8 cellular contexts compared by ENCODE assay signal in the genomic region with DNA sequence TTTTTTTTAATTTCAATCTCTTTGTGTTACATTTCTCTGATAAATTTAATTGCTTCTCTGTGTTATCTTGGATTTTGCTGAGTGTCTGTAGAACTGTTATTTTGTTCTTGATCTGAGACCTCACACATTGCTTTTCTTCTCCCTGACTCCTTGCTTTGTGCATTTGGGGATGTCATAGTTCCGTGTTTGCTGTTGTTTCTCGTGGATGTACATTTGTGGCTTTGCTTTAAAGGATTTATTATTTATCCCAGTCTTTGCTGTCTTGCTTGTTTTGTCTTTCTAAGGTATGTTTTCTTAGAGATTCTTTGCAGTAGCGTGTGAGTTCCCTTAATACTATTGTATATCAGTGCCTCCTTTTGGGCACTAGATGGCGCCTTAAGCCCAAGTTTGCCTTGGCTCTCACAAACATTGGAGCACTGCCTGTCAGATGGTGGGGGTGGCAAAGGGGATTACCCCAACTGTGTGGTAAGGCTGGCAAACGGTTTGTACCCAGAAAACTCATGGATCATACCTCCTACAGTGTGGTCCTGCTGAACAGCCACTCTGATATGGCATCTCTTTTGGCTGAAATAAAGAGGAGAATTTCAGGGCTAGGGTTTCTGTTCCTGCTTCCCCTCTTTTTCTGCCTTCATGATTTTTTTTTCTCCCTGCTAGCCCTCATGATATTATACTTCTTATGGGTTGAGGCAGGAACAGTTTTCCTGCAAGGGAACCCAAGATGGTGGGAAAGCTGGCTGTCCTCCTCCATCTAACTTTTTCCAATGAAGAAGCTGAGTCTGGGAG.
DNase-seq lines count a peak whose midpoint lies in the region; ATAC-seq and TF ChIP-seq lines count a peak whose summit lies in the region.

No MANE protein-coding gene starts in this region.

- H4K20me1 ChIP-seq in Loucy (ENCODE audit: insufficient read depth, low read length, poor library complexity, severe bottlenecking) = no peaks in the 10 kb centered on the region
- H4K20me1 ChIP-seq in SK-N-SH (ENCODE audit: insufficient read depth) = no peaks in the 10 kb centered on the region

- WGBS in SK-N-SH (ENCODE audit: low lambda C conversion rate) = 3% methylated on average over 5 of the region's 5 CpGs

- ATAC-seq in Right ventricle myocardium superior (ENCODE audit: poor library complexity) = peak; percentile 90

- H3K27ac ChIP-seq in SK-N-SH (ENCODE audit: low read depth in 2 of 2, low read length in 1 of 2) = no peak overlapping the region

- H3F3A ChIP-seq in Loucy (ENCODE audit: low read depth) = no peaks in the 10 kb centered on the region
- no peaks in the 10 kb centered on the region for H3F3A ChIP-seq in SK-N-SH (replicated peaks; ENCODE audit: insufficient read depth)

- no peak for TF ChIP-seq EP300 in SK-N-SH (IDR thresholded peaks at IDR 0.05; ENCODE audit: borderline replicate concordance in 1 of 2, low read depth in 1 of 2, low read length in 1 of 2)

- H3K9me2 ChIP-seq in Loucy (replicated peaks; ENCODE audit: low read depth, low read length) = no peaks in the 10 kb centered on the region
- H3K9me2 ChIP-seq in SK-N-SH = no peaks in the 10 kb centered on the region

- no peaks in the 10 kb centered on the region for H3K9me3 ChIP-seq in Loucy (ENCODE audit: insufficient read depth, low read depth, low read length)
- no peaks in the 10 kb centered on the region for H3K9me3 ChIP-seq in SK-N-SH

- H3K36me3 ChIP-seq in Loucy (ENCODE audit: insufficient read depth, low read length) (no peaks in the 10 kb centered on the region), SK-N-SH (replicated peaks in 1 of 2; ENCODE audit: control insufficient read depth in 1 of 2, insufficient read depth in 2 of 2, low read length in 1 of 2) (peaks cover 0 to 3% of the 10 kb centered on the region in 2 experiments)

- H3K4me2 ChIP-seq in Loucy (ENCODE audit: low read depth, low read length, poor library complexity, severe bottlenecking) (peak overlapping the region; percentile 8), SK-N-SH (no peak overlapping the region)

- H3K27me3 ChIP-seq in Loucy (ENCODE audit: insufficient read depth, low read length, poor library complexity, severe bottlenecking) = no peaks in the 10 kb centered on the region
- no peaks in the 10 kb centered on the region for H3K27me3 ChIP-seq in SK-N-SH (ENCODE audit: insufficient read depth)

- H3K79me2 ChIP-seq in Loucy (ENCODE audit: insufficient read depth, low read length) (no peaks in the 10 kb centered on the region), SK-N-SH (ENCODE audit: insufficient read depth) (no peaks in the 10 kb centered on the region)

- H3K9ac ChIP-seq in Loucy (ENCODE audit: low read depth, low read length, poor library complexity, severe bottlenecking) (no peak overlapping the region), SK-N-SH (no peak overlapping the region)

- DNase-seq in GM10266 (ENCODE audit: extremely low spot score) (peak; percentile 52), HCEC 1CT (peak; percentile 40), SK-N-SH (peak; percentile 63), Right ventricle myocardium superior (peak; percentile 54), pulmonary artery endothelial cell (ENCODE audit: low read depth, low spot score) (peak; percentile 39), mesenteric fat pad (ENCODE audit: low spot score) (no peak)
- DNase-seq in activated naive CD4-positive, alpha-beta T cell treated with anti-CD3 and anti-CD28 coated beads, Interleukin-2, amount 50 U/mL, for 16 hours = peak; percentile 66

- no peaks in the 10 kb centered on the region for H3K4me1 ChIP-seq in Loucy (ENCODE audit: insufficient read depth, low read length, poor library complexity, severe bottlenecking)
- H3K4me1 ChIP-seq in SK-N-SH (ENCODE audit: control insufficient read depth in 1 of 2, insufficient read depth in 2 of 2, low read depth in 1 of 2, low read length in 1 of 2) = peaks cover 0 to 7% of the 10 kb centered on the region in 2 experiments; a peak in 3 of 4 replicates

- H2AFZ ChIP-seq in Loucy (ENCODE audit: low read length) = peak overlapping the region; percentile 57
- peak overlapping the region; percentile 23; the same call in 1 of the 2 replicates for H2AFZ ChIP-seq in SK-N-SH (ENCODE audit: low read depth)

- CTCF ChIA-PET in SK-N-SH (lab: Yijun Ruan, JAX) = interaction anchor here (0.6 to 2.5 kb wide), 43 partner anchors 9 to 733 kb away, joined by 3 to 10 read pairs (median 3); no protein-coding TSS in a partner anchor

- peak; percentile 95 for TF ChIP-seq RAD21 in SK-N-SH (IDR thresholded peaks at IDR 0.05; ENCODE audit: low read length)

- POLR2A ChIA-PET in SK-N-SH (lab: Yijun Ruan, JAX) = no interaction called here

- intact Hi-C loops in Right ventricle myocardium superior (cut with DNase I) = loop anchor here (10.0 kb wide), 1 partner anchor 673 kb away; no protein-coding TSS in a partner anchor

- H3K4me3 ChIP-seq in Loucy (ENCODE audit: low read length, poor library complexity, severe bottlenecking) (no peak overlapping the region), SK-N-SH (ENCODE audit: low read depth in 2 of 2, low read length in 1 of 2) (peak overlapping the region in 1 of 2 experiments; percentile 31; a peak in 1 of 4 replicates)

- peak; percentile 85 for TF ChIP-seq CTCF in GM10266 (IDR thresholded peaks at IDR 0.05; ENCODE audit: control insufficient read depth, insufficient read depth, low read depth, missing control alignments)
- peak; percentile 96 for TF ChIP-seq CTCF in Loucy (conservative IDR thresholded peaks at IDR 0.05; ENCODE audit: low read length)
- TF ChIP-seq CTCF in SK-N-SH (IDR thresholded peaks at IDR 0.05) = peak; percentile 95

TF ChIP-seq in SK-N-SH, 30 proteins besides CTCF, POLR2A, EP300 and RAD21:
- TF ChIP-seq SMC3 (IDR thresholded peaks at IDR 0.05; ENCODE audit: low read depth, low read length) = peak; percentile 79
- TF ChIP-seq MEF2A (IDR thresholded peaks at IDR 0.05; ENCODE audit: borderline replicate concordance, low read depth) = no peak
TF ChIP-seq in SK-N-SH: peak in this region for 1.
